ENCODE assay signal across 16 cellular contexts in genomic region chr15:38048001-38048455, GRCh38.
DNase-seq lines count a peak whose midpoint lies in the region; ATAC-seq, FAIRE-seq and TF ChIP-seq lines count a peak whose summit lies in the region.
"Had no signal": no experiment of that assay in that cellular context is flagged by ENCODE, and none has a peak within 500 bp of the region (broad histone marks: within the 10 kb centered on the region; RNA-seq: fewer than 3 reads in every experiment).

No MANE protein-coding gene starts in this region.

- no peak overlapping the region for H2AFZ ChIP-seq in GM23338

- no peaks in the 10 kb centered on the region; the same call in 1 of the 2 replicates for H3K9me2 ChIP-seq in GM23338 (ENCODE audit: insufficient read depth)

- H3K27ac ChIP-seq in right lobe of liver: no peak overlapping the region
- no peak overlapping the region for H3K27ac ChIP-seq in GM23338 (ENCODE audit: low read depth)
- H3K27ac ChIP-seq: foreskin keratinocyte had no signal

- H3F3A ChIP-seq in GM23338 (replicated peaks; ENCODE audit: low read depth): no peaks in the 10 kb centered on the region

- POLR2A ChIA-PET in activated B cell treated with CpG ODN at 0.5 μM for 24 hours (lab: Charles Lee): no interaction called here
- POLR2A ChIA-PET in activated CD4-positive, alpha-beta memory T cell treated with anti-CD3 and anti-CD28 coated beads for 36 hours (lab: Charles Lee): no interaction called here

- H3K4me1 Mint-ChIP-seq in activated B cell treated with CpG ODN at 0.5 μM for 24 hours (no peaks in the 10 kb centered on the region), progenitor cell of endocrine pancreas (ENCODE audit: low read depth) (peaks cover 17% of the 10 kb centered on the region), GM23338 (peaks cover 2% of the 10 kb centered on the region; the same call in 2 of the 3 replicates)
- H3K4me1 Mint-ChIP-seq in activated CD4-positive, alpha-beta memory T cell treated with anti-CD3 and anti-CD28 coated beads for 36 hours (ENCODE audit: low read depth): peaks cover 6% of the 10 kb centered on the region
- H3K4me1 Mint-ChIP-seq: B cell had no signal

- TF ChIP-seq POLR2A in right lobe of liver (IDR thresholded peaks at IDR 0.05): no peak

- no peak overlapping the region for H3K4me2 ChIP-seq in GM23338

- DNase-seq in GM18507 (ENCODE audit: extremely low spot score, insufficient read length, low read depth) (no peak), activated B cell treated with CpG ODN at 0.5 μM for 24 hours (no peak), progenitor cell of endocrine pancreas (ENCODE audit: low spot score, unreplicated experiment) (no peak), right lobe of liver (no peak), GM23338 (ENCODE audit: low spot score) (no peak)
- no peak for DNase-seq in activated CD4-positive, alpha-beta memory T cell treated with anti-CD3 and anti-CD28 coated beads for 36 hours
- DNase-seq: anterior cingulate cortex; foreskin keratinocyte; kidney; NCI-H1417; SIG-M5; stimulated activated CD4-positive, alpha-beta T cell treated with anti-CD3 and anti-CD28 coated beads, Interleukin-4, amount 100 ng/mL, for 4 hours had no signal

- CTCF ChIA-PET in activated B cell treated with CpG ODN at 0.5 μM for 24 hours (lab: Charles Lee): no interaction called here
- CTCF ChIA-PET in activated CD4-positive, alpha-beta memory T cell treated with anti-CD3 and anti-CD28 coated beads for 36 hours (lab: Charles Lee): no interaction called here

- H3K4me3 Mint-ChIP-seq in activated B cell treated with CpG ODN at 0.5 μM for 24 hours (no peak overlapping the region), progenitor cell of endocrine pancreas (ENCODE audit: low read depth) (no peak overlapping the region), GM23338 (no peak overlapping the region)
- H3K4me3 Mint-ChIP-seq in activated CD4-positive, alpha-beta memory T cell treated with anti-CD3 and anti-CD28 coated beads for 36 hours: no peak overlapping the region
- H3K4me3 Mint-ChIP-seq: B cell had no signal

- no peaks in the 10 kb centered on the region for H3K27me3 ChIP-seq in right lobe of liver
- no peaks in the 10 kb centered on the region for H3K27me3 ChIP-seq in GM23338 (ENCODE audit: insufficient read depth)
- H3K27me3 ChIP-seq: foreskin keratinocyte had no signal

- TF ChIP-seq CTCF in activated B cell treated with CpG ODN at 0.5 μM for 24 hours (IDR thresholded peaks at IDR 0.05) (no peak), progenitor cell of endocrine pancreas (IDR thresholded peaks at IDR 0.05; ENCODE audit: unreplicated experiment) (no peak), right lobe of liver (IDR thresholded peaks at IDR 0.05) (no peak), GM23338 (conservative IDR thresholded peaks at IDR 0.05; ENCODE audit: low read depth in 2 of 2) (no peak)

- H3K4me3 ChIP-seq in right lobe of liver (no peak overlapping the region), GM23338 (no peak overlapping the region)

- H3K9me3 Mint-ChIP-seq in activated B cell treated with CpG ODN at 0.5 μM for 24 hours (no peaks in the 10 kb centered on the region), progenitor cell of endocrine pancreas (ENCODE audit: low read depth) (peaks cover 4% of the 10 kb centered on the region), GM23338 (no peaks in the 10 kb centered on the region)
- H3K9me3 Mint-ChIP-seq in activated CD4-positive, alpha-beta memory T cell treated with anti-CD3 and anti-CD28 coated beads for 36 hours: no peaks in the 10 kb centered on the region

- H4K20me1 ChIP-seq in GM23338 (replicated peaks; ENCODE audit: insufficient read depth): no peaks in the 10 kb centered on the region

- intact Hi-C loops in activated B cell treated with CpG ODN at 0.5 μM for 24 hours (cut with micrococcal nuclease): no loop called here
- intact Hi-C loops in activated CD4-positive, alpha-beta memory T cell treated with anti-CD3 and anti-CD28 coated beads for 36 hours (cut with micrococcal nuclease): no loop called here
- intact Hi-C loops in right lobe of liver (cut with DNase I): no loop called here

- H3K79me2 ChIP-seq in GM23338 (replicated peaks; ENCODE audit: insufficient read depth): no peaks in the 10 kb centered on the region

- no peak overlapping the region for H3K27ac Mint-ChIP-seq in activated B cell treated with CpG ODN at 0.5 μM for 24 hours
- H3K27ac Mint-ChIP-seq in activated CD4-positive, alpha-beta memory T cell treated with anti-CD3 and anti-CD28 coated beads for 36 hours: no peak overlapping the region
- H3K27ac Mint-ChIP-seq in progenitor cell of endocrine pancreas: no peak overlapping the region
- H3K27ac Mint-ChIP-seq in GM23338: no peak overlapping the region
- H3K27ac Mint-ChIP-seq: B cell had no signal

- peak; percentile 75 for FAIRE-seq in GM18507 (lab: Jason Lieb, UNC)
- FAIRE-seq: HepG2, kidney had no signal

- ATAC-seq in GM19452 (IDR thresholded peaks at IDR 0.05; ENCODE audit: unreplicated experiment): peak; percentile 82
- peak; percentile 85 for ATAC-seq in HG03060 (IDR thresholded peaks at IDR 0.05; ENCODE audit: low read depth, unreplicated experiment)
- ATAC-seq in activated B cell treated with CpG ODN at 0.5 μM for 24 hours (ENCODE audit: low read depth): peak; percentile 14
- no peak for ATAC-seq in right lobe of liver
- ATAC-seq in GM23338: no peak
- ATAC-seq: foreskin keratinocyte, HepG2 had no signal

- H3K9me3 ChIP-seq in right lobe of liver: no peaks in the 10 kb centered on the region

- H3K36me3 ChIP-seq in right lobe of liver (no peaks in the 10 kb centered on the region), GM23338 (ENCODE audit: insufficient read depth) (no peaks in the 10 kb centered on the region)

- no peaks in the 10 kb centered on the region for H3K27me3 Mint-ChIP-seq in activated B cell treated with CpG ODN at 0.5 μM for 24 hours
- H3K27me3 Mint-ChIP-seq in activated CD4-positive, alpha-beta memory T cell treated with anti-CD3 and anti-CD28 coated beads for 36 hours: no peaks in the 10 kb centered on the region
- H3K27me3 Mint-ChIP-seq in progenitor cell of endocrine pancreas: peaks cover 3% of the 10 kb centered on the region
- H3K27me3 Mint-ChIP-seq in GM23338 (ENCODE audit: insufficient read depth, low read depth, poor library complexity): no peaks in the 10 kb centered on the region
- H3K27me3 Mint-ChIP-seq: B cell had no signal

- H3K36me3 Mint-ChIP-seq in activated B cell treated with CpG ODN at 0.5 μM for 24 hours (ENCODE audit: low read depth) (no peaks in the 10 kb centered on the region), progenitor cell of endocrine pancreas (ENCODE audit: insufficient read depth) (no peaks in the 10 kb centered on the region), GM23338 (ENCODE audit: low read depth) (no peaks in the 10 kb centered on the region)
- no peaks in the 10 kb centered on the region for H3K36me3 Mint-ChIP-seq in activated CD4-positive, alpha-beta memory T cell treated with anti-CD3 and anti-CD28 coated beads for 36 hours

- WGBS in right lobe of liver (ENCODE audit: insufficient coverage, low coverage, low lambda C conversion rate, missing lambda C conversion rate): 58% methylated on average over 2 of the region's 3 CpGs

- peaks cover 0 to 9% (median 0%) of the 10 kb centered on the region in 4 donors for H3K4me1 ChIP-seq in right lobe of liver
- H3K4me1 ChIP-seq in GM23338 (ENCODE audit: insufficient read depth): no peaks in the 10 kb centered on the region

Comparison
In these comparisons a context has a peak if more than half of its experiments do, and no peak if none do; other contexts are left out.
1. ATAC-seq: peak in GM19452 (single experiment), HG03060 (single experiment) and activated B cell treated with CpG ODN at 0.5 μM for 24 hours (single experiment); none in right lobe of liver (0 of 4) and GM23338 (single experiment).